In the genomic region with DNA sequence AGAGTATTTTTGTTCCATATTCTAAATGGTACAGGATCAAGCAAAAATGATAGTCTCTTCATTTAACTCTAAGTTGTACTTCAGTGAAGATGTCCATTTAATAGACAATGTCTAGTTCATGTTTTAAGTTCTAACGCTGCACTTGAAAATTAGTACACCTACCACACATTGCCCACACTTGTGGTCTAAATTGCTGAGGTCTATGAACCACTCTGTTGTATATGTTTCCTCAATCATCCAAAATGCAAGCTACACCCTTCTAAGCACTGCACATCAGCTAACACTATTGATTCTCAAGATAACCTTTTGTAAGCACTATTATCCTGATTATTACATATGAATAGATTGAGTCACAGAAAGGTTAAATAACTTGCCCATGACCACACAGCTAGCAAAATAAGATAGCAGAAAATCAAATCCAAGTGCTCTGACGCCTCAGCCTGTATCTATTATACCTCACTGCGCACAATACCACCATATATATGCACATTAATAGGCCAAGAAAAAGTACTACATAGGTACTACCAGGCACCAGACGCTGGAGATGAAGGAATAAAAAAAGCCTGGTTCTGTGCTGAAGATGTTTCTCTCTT, we compare ENCODE assay signal across 22 cellular contexts.
"Had no signal": no experiment of that assay in that cellular context is flagged by ENCODE, and none has a peak within 500 bp of the region (broad histone marks: within the 10 kb centered on the region; RNA-seq: fewer than 3 reads in every experiment).

No MANE protein-coding gene starts in this region.

- H3K4me3 ChIP-seq: suprapubic skin, transverse colon, vagina had no signal

- H3K27me3 Mint-ChIP-seq: progenitor cell of endocrine pancreas had no signal

- H3K27me3 ChIP-seq: suprapubic skin, transverse colon, vagina had no signal

- H3K36me3 Mint-ChIP-seq: activated naive CD4-positive, alpha-beta T cell treated with anti-CD3 and anti-CD28 coated beads, Interleukin-2, amount 50 U/mL, for 24 hours had no signal

- H3K9me3 ChIP-seq: suprapubic skin, transverse colon, vagina had no signal

- H3K4me3 Mint-ChIP-seq: activated naive CD4-positive, alpha-beta T cell treated with anti-CD3 and anti-CD28 coated beads, Interleukin-2, amount 50 U/mL, for 24 hours; stimulated activated naive CD8-positive, alpha-beta T cell treated with anti-CD3 and anti-CD28 coated beads, Interleukin-15, Interleukin-2, amounts not matched to agents 100 ng/mL and 50 ng/mL, for 24 hours had no signal

- H3K9me3 Mint-ChIP-seq: activated naive CD4-positive, alpha-beta T cell treated with anti-CD3 and anti-CD28 coated beads, Interleukin-2, amount 50 U/mL, for 24 hours; stimulated activated naive CD8-positive, alpha-beta T cell treated with anti-CD3 and anti-CD28 coated beads, Interleukin-15, Interleukin-2, amounts not matched to agents 100 ng/mL and 50 ng/mL, for 24 hours had no signal

- H3K27ac Mint-ChIP-seq: activated naive CD4-positive, alpha-beta T cell treated with anti-CD3 and anti-CD28 coated beads, Interleukin-2, amount 50 U/mL, for 24 hours; progenitor cell of endocrine pancreas; stimulated activated naive CD8-positive, alpha-beta T cell treated with anti-CD3 and anti-CD28 coated beads, Interleukin-15, Interleukin-2, amounts not matched to agents 100 ng/mL and 50 ng/mL, for 24 hours had no signal

- DNase-seq: activated CD4-positive, alpha-beta T cell treated with anti-CD3 and anti-CD28 coated beads, Interleukin-2, amount 50 U/mL, for 1 hour; activated CD4-positive, CD25-positive, alpha-beta regulatory T cell treated with anti-CD3 and anti-CD28 coated beads, Interleukin-2, amount 50 U/mL, for 72 hours; activated gamma-delta T cell; dermis blood vessel endothelial cell; foreskin fibroblast; hypothalamus; midbrain; stimulated activated CD4-positive, alpha-beta T cell treated with anti-CD3 and anti-CD28 coated beads, Interleukin-12 subunit alpha, Interleukin-12 subunit beta, amount 100 ng/mL, for 4 hours; stimulated activated CD4-positive, alpha-beta T cell treated with anti-CD3 and anti-CD28 coated beads, Interleukin-1b, Interleukin-23, amount 100 ng/mL, for 48 hours; stimulated activated CD8-positive, alpha-beta memory T cell treated with anti-CD3 and anti-CD28 coated beads, Interleukin-4, amount 100 ng/mL, for 48 hours; T-helper 9 cell; transverse colon had no signal

- ATAC-seq: left lobe of liver had no signal

- H3K36me3 ChIP-seq: suprapubic skin, transverse colon, vagina had no signal

- FAIRE-seq: astrocyte, bronchial epithelial cell, keratinocyte had no signal

- H3K27ac ChIP-seq: epithelial cell of prostate, suprapubic skin, vagina had no signal
